In the genomic region with DNA sequence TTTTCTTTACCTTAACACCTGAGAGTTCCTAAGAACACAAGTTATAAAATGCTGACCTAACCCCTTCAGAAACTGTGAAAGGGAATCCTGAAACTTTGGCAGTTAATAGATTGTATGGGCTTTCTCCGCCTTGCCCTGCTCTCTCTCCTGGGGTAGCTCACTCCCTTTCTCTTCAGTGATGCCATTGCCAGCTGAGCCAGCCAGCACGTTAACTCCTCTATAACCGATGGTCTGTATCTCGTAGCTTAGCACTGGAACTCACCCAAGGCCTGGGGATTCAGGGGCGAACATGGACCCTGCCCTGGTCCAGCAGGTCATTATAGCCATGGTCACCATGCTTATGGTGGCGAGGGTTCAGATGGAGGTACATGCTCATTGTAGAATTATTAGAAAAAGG, we compare ENCODE assay signal across 16 cellular contexts. TPM values are rescaled to one million over a fixed set of nuclear protein-coding genes. Genes with fewer than 3 reads are reported as not detected.
DNase-seq lines count a peak whose midpoint lies in the region; ATAC-seq and TF ChIP-seq lines count a peak whose summit lies in the region.
"Had no signal": no experiment of that assay in that cellular context is flagged by ENCODE, and none has a peak within 500 bp of the region (broad histone marks: within the 10 kb centered on the region; RNA-seq: fewer than 3 reads in every experiment).

No MANE protein-coding gene starts in this region.

- H3K27me3 ChIP-seq in body of pancreas (no peaks in the 10 kb centered on the region), muscle layer of colon (ENCODE audit: control insufficient read depth in 1 of 2, insufficient read depth in 2 of 2, low read length in 2 of 2) (no peaks in the 10 kb centered on the region), thyroid gland (no peaks in the 10 kb centered on the region)
- H3K27me3 ChIP-seq: breast epithelium, SJSA1, suprapubic skin had no signal

- DNase-seq in activated naive CD4-positive, alpha-beta T cell treated with anti-CD3 and anti-CD28 coated beads, Interleukin-2, amount 50 U/mL, for 72 hours (ENCODE audit: low spot score in 2 of 2) = no peak
- DNase-seq in body of pancreas (no peak), thyroid gland (peak; percentile 16 to 39), NCI-H1105 treated with DMSO at 0.1 percent for 48 hours (lab: John Stamatoyannopoulos, UW) (no peak), islet precursor cell (no peak)
- DNase-seq: ACHN; activated naive CD4-positive, alpha-beta T cell; foreskin melanocyte; KG1; stimulated activated CD4-positive, alpha-beta T cell treated with anti-CD3 and anti-CD28 coated beads, Interleukin-15, amount 100 ng/mL, for 24 hours had no signal

- peak overlapping the region; percentile 31 for H3K27ac Mint-ChIP-seq in activated naive CD4-positive, alpha-beta T cell treated with anti-CD3 and anti-CD28 coated beads, Interleukin-2, amount 50 U/mL, for 24 hours
- peak overlapping the region in 1 of 2 donors; percentile 3 for H3K27ac Mint-ChIP-seq in activated naive CD4-positive, alpha-beta T cell treated with anti-CD3 and anti-CD28 coated beads, Interleukin-2, amount 50 U/mL, for 72 hours

- H3K36me3 ChIP-seq in body of pancreas (replicated peaks in 1 of 2; ENCODE audit: insufficient read depth in 1 of 2, low read depth in 2 of 2) = no peaks in the 10 kb centered on the region
- peaks cover 9% of the 10 kb centered on the region for H3K36me3 ChIP-seq in muscle layer of colon (ENCODE audit: insufficient read depth, low read length)
- H3K36me3 ChIP-seq in thyroid gland = peaks cover 0 to 4% of the 10 kb centered on the region in 2 donors
- H3K36me3 ChIP-seq: breast epithelium had no signal

- 78 to 83% methylated on average over 6 of the region's 6 CpGs for WGBS in body of pancreas, 2 donors
- WGBS in thyroid gland, 2 donors = 72% methylated on average over 6 of the region's 6 CpGs

- no peaks in the 10 kb centered on the region for H3K9me3 Mint-ChIP-seq in activated naive CD4-positive, alpha-beta T cell treated with anti-CD3 and anti-CD28 coated beads, Interleukin-2, amount 50 U/mL, for 24 hours
- no peaks in the 10 kb centered on the region for H3K9me3 Mint-ChIP-seq in activated naive CD4-positive, alpha-beta T cell treated with anti-CD3 and anti-CD28 coated beads, Interleukin-2, amount 50 U/mL, for 72 hours

- H3K36me3 Mint-ChIP-seq in activated naive CD4-positive, alpha-beta T cell treated with anti-CD3 and anti-CD28 coated beads, Interleukin-2, amount 50 U/mL, for 24 hours = peaks cover 3% of the 10 kb centered on the region
- peaks cover 0 to 7% of the 10 kb centered on the region in 2 donors for H3K36me3 Mint-ChIP-seq in activated naive CD4-positive, alpha-beta T cell treated with anti-CD3 and anti-CD28 coated beads, Interleukin-2, amount 50 U/mL, for 72 hours

- no peak overlapping the region for H3K4me3 Mint-ChIP-seq in activated naive CD4-positive, alpha-beta T cell treated with anti-CD3 and anti-CD28 coated beads, Interleukin-2, amount 50 U/mL, for 24 hours

- intact Hi-C loops in body of pancreas (cut with DNase I) = no loop called here
- intact Hi-C loops in thyroid gland (cut with DNase I) = no loop called here

- peak overlapping the region; percentile 5 for H3K9ac ChIP-seq in muscle layer of colon (ENCODE audit: low read length)

- peaks cover 29% of the 10 kb centered on the region for H3K4me1 Mint-ChIP-seq in activated naive CD4-positive, alpha-beta T cell treated with anti-CD3 and anti-CD28 coated beads, Interleukin-2, amount 50 U/mL, for 24 hours

- TF ChIP-seq POLR2A in body of pancreas (IDR thresholded peaks at IDR 0.05) (no peak), thyroid gland (IDR thresholded peaks at IDR 0.05) (no peak)

- H3K4me1 ChIP-seq in body of pancreas (peaks cover 26% of the 10 kb centered on the region), muscle layer of colon (ENCODE audit: insufficient read depth, low read length) (peaks cover 34% of the 10 kb centered on the region), thyroid gland (peaks cover 67 to 72% of the 10 kb centered on the region in 2 donors)
- H3K4me1 ChIP-seq: breast epithelium, SJSA1 had no signal

- no peaks in the 10 kb centered on the region for H3K9me3 ChIP-seq in body of pancreas
- no peaks in the 10 kb centered on the region for H3K9me3 ChIP-seq in muscle layer of colon (ENCODE audit: low read length)
- H3K9me3 ChIP-seq in thyroid gland = no peaks in the 10 kb centered on the region
- H3K9me3 ChIP-seq: breast epithelium, SJSA1, suprapubic skin had no signal

- no peak for ATAC-seq in activated naive CD4-positive, alpha-beta T cell treated with anti-CD3 and anti-CD28 coated beads, Interleukin-2, amount 50 U/mL, for 72 hours
- ATAC-seq in body of pancreas (no peak), GM21367 (IDR thresholded peaks at IDR 0.05; ENCODE audit: unreplicated experiment) (no peak)

- no peaks in the 10 kb centered on the region for H3K27me3 Mint-ChIP-seq in activated naive CD4-positive, alpha-beta T cell treated with anti-CD3 and anti-CD28 coated beads, Interleukin-2, amount 50 U/mL, for 24 hours

- H3K4me3 ChIP-seq in body of pancreas (no peak overlapping the region), muscle layer of colon (ENCODE audit: low read depth in 1 of 2, low read length in 2 of 2) (no peak overlapping the region), thyroid gland (replicated peaks in 1 of 3) (no peak overlapping the region)
- H3K4me3 ChIP-seq: breast epithelium, SJSA1, suprapubic skin had no signal

- TF ChIP-seq CTCF in body of pancreas (IDR thresholded peaks at IDR 0.05) (no peak), thyroid gland (IDR thresholded peaks at IDR 0.05) (no peak)

- peak overlapping the region in 3 of 4 donors; percentile 47 to 66 (median 63) for H3K27ac ChIP-seq in body of pancreas
- H3K27ac ChIP-seq in muscle layer of colon (ENCODE audit: low read depth, low read length) = peak overlapping the region; percentile 92
- peak overlapping the region; percentile 84 to 89 (median 85) for H3K27ac ChIP-seq in thyroid gland
- H3K27ac ChIP-seq: SJSA1, suprapubic skin had no signal

RNA-seq across cellular contexts. Expression of a gene that starts 40.7 kb away (rescaled TPM):
- total RNA-seq in activated naive CD4-positive, alpha-beta T cell treated with anti-CD3 and anti-CD28 coated beads, Interleukin-2, amount 50 U/mL, for 72 hours = 10 to 100 TPM; 49.2 to 59.5 TPM
- total RNA-seq in body of pancreas (10 to 100 TPM; 10.9 to 26.4 TPM), thyroid gland (10 to 100 TPM; 38.6 to 77.8 (median 55.3) TPM)

RNA-seq across cellular contexts. Expression of a gene that starts 54.4 kb away (rescaled TPM):
- 10 to 100 TPM; 38.6 to 51.6 TPM for total RNA-seq in activated naive CD4-positive, alpha-beta T cell treated with anti-CD3 and anti-CD28 coated beads, Interleukin-2, amount 50 U/mL, for 72 hours
- total RNA-seq in body of pancreas = 10 to 100 TPM in 1 of 2 donors, 1 to 10 TPM in 1; 6.5 to 14.5 TPM
- total RNA-seq in thyroid gland = 10 to 100 TPM in 1 of 4 donors, 1 to 10 TPM in 3; 5.8 to 20.5 (median 7.0) TPM

Comparison
In these comparisons a context has a peak if more than half of its experiments do, and no peak if none do; other contexts are left out.
1. DNase-seq: peak in thyroid gland (2 of 2); none in activated naive CD4-positive, alpha-beta T cell treated with anti-CD3 and anti-CD28 coated beads, Interleukin-2, amount 50 U/mL, for 72 hours (0 of 2), body of pancreas (0 of 4), NCI-H1105 treated with DMSO at 0.1 percent for 48 hours (single experiment) and islet precursor cell (single experiment).
2. Peak in every context shown above with its lines, with median percentiles within 50 percentile points of each other: H3K27ac ChIP-seq.